Comparison of ENCODE assay signal across 26 cellular contexts in genomic region chr13:45702088-45702487, GRCh38. TPM values are rescaled to one million over a fixed set of nuclear protein-coding genes. Genes with fewer than 3 reads are reported as not detected.
DNase-seq lines count a peak whose midpoint lies in the region; ATAC-seq, FAIRE-seq and TF ChIP-seq lines count a peak whose summit lies in the region.
"Had no signal": no experiment of that assay in that cellular context is flagged by ENCODE, and none has a peak within 500 bp of the region (broad histone marks: within the 10 kb centered on the region; RNA-seq: fewer than 3 reads in every experiment).

CBY2 (plus strand) TSS chr13:45702320; CDS start chr13:45702391, 71 bp downstream.

- H3K27me3 ChIP-seq in esophagus muscularis mucosa: no peaks in the 10 kb centered on the region
- peaks cover 0 to 4% of the 10 kb centered on the region in 2 experiments; a peak in 1 of 5 replicates for H3K27me3 ChIP-seq in HepG2 (ENCODE audit: control insufficient read depth in 1 of 2, insufficient read depth in 2 of 2, low read length in 2 of 2)
- H3K27me3 ChIP-seq: hepatocyte, upper lobe of left lung had no signal

- H3K27ac Mint-ChIP-seq in activated CD4-positive, alpha-beta T cell treated with anti-CD3 and anti-CD28 coated beads for 36 hours: peak within 1 kb of the TSS; percentile 84

- H2AFZ ChIP-seq in HepG2 (ENCODE audit: low read length): no peak within 1 kb of the TSS
- H2AFZ ChIP-seq: hepatocyte had no signal

- CTCF ChIA-PET in activated CD4-positive, alpha-beta T cell treated with anti-CD3 and anti-CD28 coated beads for 36 hours (lab: Charles Lee): interaction anchor here (0.6 to 1.0 kb wide), 3 partner anchors 13 to 264 kb away, joined by 3 to 4 read pairs (median 3); no protein-coding TSS in a partner anchor
- CTCF ChIA-PET in HepG2 (lab: Yijun Ruan, JAX; ENCODE audit: low intra/inter-chr PET ratio, low total read pairs): no interaction called here

- H3K27me3 Mint-ChIP-seq in activated CD4-positive, alpha-beta T cell treated with anti-CD3 and anti-CD28 coated beads for 36 hours: peaks cover 7% of the 10 kb centered on the region

- no peaks in the 10 kb centered on the region for H3K9me3 Mint-ChIP-seq in activated CD4-positive, alpha-beta T cell treated with anti-CD3 and anti-CD28 coated beads for 36 hours (ENCODE audit: low read depth)

- peaks cover 22% of the 10 kb centered on the region for H3K4me1 Mint-ChIP-seq in activated CD4-positive, alpha-beta T cell treated with anti-CD3 and anti-CD28 coated beads for 36 hours

- no peak for TF ChIP-seq CTCF in esophagus muscularis mucosa (IDR thresholded peaks at IDR 0.05)
- TF ChIP-seq CTCF in HepG2 (CRISPR knock-in tag; IDR thresholded peaks at IDR 0.05): no peak

- peak; percentile 23 for ATAC-seq in activated CD4-positive, alpha-beta T cell treated with anti-CD3 and anti-CD28 coated beads for 36 hours
- ATAC-seq in HG03097 (IDR thresholded peaks at IDR 0.05; ENCODE audit: low FRiP score, unreplicated experiment) (peak; percentile 13), HepG2 (no peak)
- ATAC-seq: foreskin keratinocyte, lower lobe of right lung, SK-N-SH treated with all-trans-retinoic acid at 6 μM for 48 hours had no signal

- H3K27ac ChIP-seq in esophagus muscularis mucosa (replicated peaks in 1 of 4) (no peak within 1 kb of the TSS), HepG2 (ENCODE audit: extremely low read length, insufficient read depth, low read length) (no peak within 1 kb of the TSS)
- H3K27ac ChIP-seq: foreskin keratinocyte, hepatocyte, lower lobe of right lung, RWPE1, upper lobe of left lung had no signal

- no peak for DNase-seq in activated CD4-positive, alpha-beta T cell treated with anti-CD3 and anti-CD28 coated beads for 36 hours
- DNase-seq in activated CD4-positive, alpha-beta T cell treated with anti-CD3 and anti-CD28 coated beads, Interleukin-2, amount 50 U/mL, for 1 hour: no peak
- DNase-seq in GM12892 (ENCODE audit: insufficient read length) (no peak), esophagus muscularis mucosa (ENCODE audit: extremely low spot score) (peak; percentile 45), HepG2 (ENCODE audit: low spot score) (no peak), NCI-H2081 (lab: John Stamatoyannopoulos, UW) (no peak)
- no peak for DNase-seq in stimulated activated CD8-positive, alpha-beta memory T cell treated with anti-CD3 and anti-CD28 coated beads, Interleukin-4, amount 100 ng/mL, for 48 hours
- DNase-seq: 8988T; activated naive CD4-positive, alpha-beta T cell; AML-193; COR-L47; foreskin keratinocyte; lower lobe of right lung; NCI-H1105; NCI-H524; nucleus accumbens; upper lobe of left lung had no signal

- FAIRE-seq in GM12892 (lab: Jason Lieb, UNC) (peak; percentile 93), HepG2 (lab: Jason Lieb, UNC) (no peak)
- FAIRE-seq: astrocyte, islet of Langerhans had no signal

- no peaks in the 10 kb centered on the region for H3K79me2 ChIP-seq in HepG2 (ENCODE audit: insufficient read depth, low read length)
- H3K79me2 ChIP-seq: hepatocyte had no signal

- no peaks in the 10 kb centered on the region for H3K9me3 ChIP-seq in esophagus muscularis mucosa
- H3K9me3 ChIP-seq in HepG2 (ENCODE audit: low read length): no peaks in the 10 kb centered on the region
- H3K9me3 ChIP-seq: HAP-1, lower lobe of right lung, upper lobe of left lung had no signal

- no peak within 1 kb of the TSS for H3K9ac ChIP-seq in HepG2 (ENCODE audit: insufficient read depth, low read depth, low read length)

- H3K36me3 ChIP-seq in esophagus muscularis mucosa (no peaks in the 10 kb centered on the region), HepG2 (replicated peaks in 1 of 2; ENCODE audit: control insufficient read depth in 1 of 2, insufficient read depth in 2 of 2, low read length in 2 of 2) (no peaks in the 10 kb centered on the region)
- H3K36me3 ChIP-seq: HAP-1, lower lobe of right lung, upper lobe of left lung had no signal

- no peaks in the 10 kb centered on the region for H4K20me1 ChIP-seq in HepG2 (ENCODE audit: insufficient read depth, low read length)

- no TSS peak for BruUV-seq in HepG2 (replicated peaks; lab: Mats Ljungman, UMichigan)

- in situ Hi-C loops in HepG2 (cut with HindIII; ENCODE audit: extremely low pct_ligation_motif_present, low pct_unique_long_range_greater_than_20kb): no loop called here

- peak; percentile 10; the same call in 1 of the 2 replicates for TF ChIP-seq POLR2A in GM12892 (IDR thresholded peaks at IDR 0.05; ENCODE audit: low read depth, low read length)
- no peak for TF ChIP-seq POLR2A in esophagus muscularis mucosa (IDR thresholded peaks at IDR 0.05; ENCODE audit: low read depth)
- TF ChIP-seq POLR2A in HepG2 (IDR thresholded peaks at IDR 0.05; ENCODE audit: insufficient read depth in 1 of 2, low read depth in 2 of 2, low read length in 2 of 2): no peak

- 70% methylated on average over 1 of the region's 1 CpG for WGBS in esophagus muscularis mucosa
- WGBS in HepG2 (ENCODE audit: low lambda C conversion rate): 0% methylated on average over 1 of the region's 1 CpG

- TF ChIP-seq RAD21 in HepG2 (CRISPR knock-in tag; IDR thresholded peaks at IDR 0.05): no peak

- TF ChIP-seq EP300 in esophagus muscularis mucosa (IDR thresholded peaks at IDR 0.05) (no peak), HepG2 (IDR thresholded peaks at IDR 0.05; ENCODE audit: low read depth in 2 of 2, low read length in 2 of 2) (no peak), HepG2 (CRISPR knock-in tag; IDR thresholded peaks at IDR 0.05; ENCODE audit: borderline replicate concordance) (no peak)

- POLR2A ChIA-PET in activated CD4-positive, alpha-beta T cell treated with anti-CD3 and anti-CD28 coated beads for 36 hours (lab: Charles Lee): no interaction called here
- POLR2A ChIA-PET in HepG2 (lab: Yijun Ruan, JAX): no interaction called here

- no peak within 1 kb of the TSS for H3K4me3 ChIP-seq in esophagus muscularis mucosa
- no peak within 1 kb of the TSS for H3K4me3 ChIP-seq in HepG2 (replicated peaks in 1 of 3; ENCODE audit: insufficient read depth in 1 of 3, low read depth in 2 of 3, low read length in 3 of 3)
- H3K4me3 ChIP-seq: HAP-1, hepatocyte, lower lobe of right lung, smooth muscle cell, upper lobe of left lung had no signal

- no peaks in the 10 kb centered on the region for H3K4me1 ChIP-seq in esophagus muscularis mucosa
- no peaks in the 10 kb centered on the region for H3K4me1 ChIP-seq in HepG2 (ENCODE audit: insufficient read depth, low read length)
- H3K4me1 ChIP-seq: foreskin keratinocyte, lower lobe of right lung had no signal

- peak within 1 kb of the TSS; percentile 4 for H3K4me3 Mint-ChIP-seq in activated CD4-positive, alpha-beta T cell treated with anti-CD3 and anti-CD28 coated beads for 36 hours

- no peaks in the 10 kb centered on the region for H3K36me3 Mint-ChIP-seq in activated CD4-positive, alpha-beta T cell treated with anti-CD3 and anti-CD28 coated beads for 36 hours (ENCODE audit: low read depth)

- H3K4me2 ChIP-seq in HepG2 (ENCODE audit: low read depth, low read length): no peak within 1 kb of the TSS
- H3K4me2 ChIP-seq: hepatocyte, smooth muscle cell had no signal

- intact Hi-C loops in activated CD4-positive, alpha-beta T cell treated with anti-CD3 and anti-CD28 coated beads for 36 hours (cut with DNase I, micrococcal nuclease): loop anchor here in 1 of 2 experiments (5.0 kb wide), 1 partner anchor 495 kb away; no protein-coding TSS in a partner anchor
- intact Hi-C loops in esophagus muscularis mucosa (cut with DNase I) (no loop called here), HepG2 (cut with micrococcal nuclease; ENCODE audit: unreplicated experiment) (no loop called here)

TF ChIP-seq in HepG2, 621 proteins besides CTCF, POLR2A, EP300 and RAD21 (continues in another document):
- TF ChIP-seq, protein P1, sequence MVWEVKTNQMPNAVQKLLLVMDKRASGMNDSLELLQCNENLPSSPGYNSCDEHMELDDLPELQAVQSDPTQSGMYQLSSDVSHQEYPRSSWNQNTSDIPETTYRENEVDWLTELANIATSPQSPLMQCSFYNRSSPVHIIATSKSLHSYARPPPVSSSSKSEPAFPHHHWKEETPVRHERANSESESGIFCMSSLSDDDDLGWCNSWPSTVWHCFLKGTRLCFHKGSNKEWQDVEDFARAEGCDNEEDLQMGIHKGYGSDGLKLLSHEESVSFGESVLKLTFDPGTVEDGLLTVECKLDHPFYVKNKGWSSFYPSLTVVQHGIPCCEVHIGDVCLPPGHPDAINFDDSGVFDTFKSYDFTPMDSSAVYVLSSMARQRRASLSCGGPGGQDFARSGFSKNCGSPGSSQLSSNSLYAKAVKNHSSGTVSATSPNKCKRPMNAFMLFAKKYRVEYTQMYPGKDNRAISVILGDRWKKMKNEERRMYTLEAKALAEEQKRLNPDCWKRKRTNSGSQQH (CRISPR knock-in tag; IDR thresholded peaks at IDR 0.05; ENCODE audit: low read depth): no peak
- no peak for TF ChIP-seq ZNF329 (CRISPR knock-in tag; IDR thresholded peaks at IDR 0.05; ENCODE audit: low read depth)

RNA-seq across cellular contexts. Expression of gene CBY2, which starts in this region (rescaled TPM):
- not detected for total RNA-seq in activated CD4-positive, alpha-beta T cell treated with anti-CD3 and anti-CD28 coated beads for 36 hours
- polyA plus RNA-seq in GM12892 (2012; ENCODE audit: missing spikeins): not detected
- total RNA-seq in esophagus muscularis mucosa (not detected), HepG2 (2016; rRNA removed; fragmentation: Illumina TruSeq; extraction: Trizol) (not detected in 2 replicates)
- total RNA-seq in HepG2 (2016; cell fraction: cytosol; rRNA removed; fragmentation: Illumina TruSeq; extraction: Trizol; ENCODE audit: low read depth): not detected in 2 replicates
- 0.06 TPM in 1 of 2 replicates, not detected in the other for total RNA-seq in HepG2 (2016; cell fraction: insoluble cytoplasmic fraction; rRNA removed; fragmentation: Illumina TruSeq; extraction: Trizol)
- not detected in 2 replicates for total RNA-seq in HepG2 (2016; cell fraction: membrane; rRNA removed; fragmentation: Illumina TruSeq; extraction: Trizol)
- not detected in 2 replicates for total RNA-seq in HepG2 (2016; cell fraction: nucleus; rRNA removed; fragmentation: Illumina TruSeq; extraction: Trizol)
- 0.05 TPM in 1 of 2 replicates, not detected in the other for polyA plus RNA-seq in HepG2 (2011; rRNA removed)
- 0.03 TPM in 1 of 2 replicates, not detected in the other for polyA plus RNA-seq in HepG2 (2011; cell fraction: cytosol; rRNA removed)
- polyA plus RNA-seq in HepG2 (2011; cell fraction: nucleus; rRNA removed): not detected in 2 replicates
- 0.24 TPM in 1 of 2 replicates, not detected in the other for polyA plus RNA-seq in HepG2 (2012)
- polyA plus RNA-seq in HepG2 (2016; cell fraction: cytosol; fragmentation: Illumina TruSeq; extraction: Trizol; ENCODE audit: low read depth): not detected in 2 replicates
- polyA plus RNA-seq in HepG2 (2016; cell fraction: insoluble cytoplasmic fraction; fragmentation: Illumina TruSeq; extraction: Trizol; ENCODE audit: low read depth): not detected in 2 replicates
- polyA plus RNA-seq in HepG2 (2016; cell fraction: membrane; fragmentation: Illumina TruSeq; extraction: Trizol; ENCODE audit: low read depth): not detected in 2 replicates
- not detected in 2 replicates for polyA plus RNA-seq in HepG2 (2016; cell fraction: nucleus; fragmentation: Illumina TruSeq; extraction: Trizol; ENCODE audit: insufficient read depth, low read depth)
- 0.24 TPM in 1 of 2 replicates, not detected in the other for polyA minus RNA-seq in HepG2 (2011; rRNA and poly(A)+ RNA removed; ENCODE audit: low replicate concordance)
- polyA minus RNA-seq in HepG2 (2011; cell fraction: cytosol; rRNA and poly(A)+ RNA removed): not detected in 2 replicates
- not detected in 2 replicates for polyA minus RNA-seq in HepG2 (2011; cell fraction: nucleus; rRNA and poly(A)+ RNA removed)
- total RNA-seq: astrocyte, epithelial cell of proximal tubule, foreskin keratinocyte, hepatocyte, lower lobe of right lung, smooth muscle cell, upper lobe of left lung had no signal
- polyA plus RNA-seq: foreskin keratinocyte, hepatocyte, smooth muscle cell had no signal

Comparison
In these comparisons a context has a peak if more than half of its experiments do, and no peak if none do; other contexts are left out.
1. Peak in ATAC-seq in activated CD4-positive, alpha-beta T cell treated with anti-CD3 and anti-CD28 coated beads for 36 hours; RNA of the gene not detected or under 1 TPM.
2. Peak in DNase-seq in esophagus muscularis mucosa; RNA of the gene not detected or under 1 TPM.